ENCODE assay signal across 19 cellular contexts in the genomic region with DNA sequence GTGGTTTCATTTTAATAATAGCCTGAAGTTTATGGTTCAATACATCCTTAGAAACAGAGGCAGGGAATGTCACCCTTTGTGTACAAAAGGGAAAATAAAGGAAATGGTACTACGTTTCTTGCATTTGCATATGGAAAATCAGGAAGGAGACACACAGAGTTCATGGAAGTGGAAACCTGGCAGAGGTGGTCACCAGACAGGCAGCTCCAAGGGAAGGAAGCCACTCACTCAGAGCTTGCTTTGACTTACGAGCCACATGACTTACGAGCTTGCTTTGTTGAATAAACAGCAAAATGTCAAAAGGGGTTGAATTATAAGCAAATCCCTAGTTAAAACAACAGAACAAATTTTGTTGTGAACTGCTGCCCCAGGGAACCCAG.
A peak's percentile ranks its signal among the peaks of the same experiment; 100 is the strongest.
DNase-seq lines count a peak whose midpoint lies in the region; ATAC-seq lines count a peak whose summit lies in the region.
"Had no signal": no experiment of that assay in that cellular context is flagged by ENCODE, and none has a peak within 500 bp of the region (broad histone marks: within the 10 kb centered on the region; RNA-seq: fewer than 3 reads in every experiment).

No MANE protein-coding gene starts in this region.

- H3K27me3 ChIP-seq in stomach smooth muscle (ENCODE audit: control insufficient read depth in 1 of 2, insufficient read depth in 2 of 2, low read length in 2 of 2), result peaks cover 0 to 5% of the 10 kb centered on the region in 2 donors
- H3K27me3 ChIP-seq: colonic mucosa had no signal

- H3K27ac ChIP-seq in stomach smooth muscle (ENCODE audit: low read length), result peak overlapping the region; percentile 41
- H3K27ac ChIP-seq: colonic mucosa, KMS-11, psoas muscle had no signal

- ATAC-seq in GM19324 (IDR thresholded peaks at IDR 0.05; ENCODE audit: low FRiP score, unreplicated experiment) (no peak), GM18907 (IDR thresholded peaks at IDR 0.05; ENCODE audit: unreplicated experiment) (no peak)
- no peak for ATAC-seq in natural killer cell treated with Interleukin-12 subunit alpha and Interleukin-12 subunit beta and Interleukin-15 and Interleukin-18, amount 100 ng/mL, for 72 hours
- ATAC-seq: psoas muscle, Right ventricle myocardium inferior had no signal

- no peaks in the 10 kb centered on the region for H3K27me3 Mint-ChIP-seq in activated T-helper 2 cell treated with anti-CD3 and anti-CD28 coated beads, Interferon-gamma antibody, Interleukin-2, Interleukin-4, amounts not matched to agents 10 μg/mL and 5 μg/mL and 100 μg/mL, durations not matched to agents 14 hours and 24 hours and 36 hours (ENCODE audit: low read depth)
- H3K27me3 Mint-ChIP-seq in natural killer cell treated with Interleukin-12 subunit alpha and Interleukin-12 subunit beta and Interleukin-15 and Interleukin-18, amount 100 ng/mL, for 72 hours, result peaks cover 5 to 8% of the 10 kb centered on the region in 2 donors

- H3K9me3 Mint-ChIP-seq in activated T-helper 2 cell treated with anti-CD3 and anti-CD28 coated beads, Interferon-gamma antibody, Interleukin-2, Interleukin-4, amounts not matched to agents 10 μg/mL and 5 μg/mL and 100 μg/mL, durations not matched to agents 14 hours and 24 hours and 36 hours, result peaks cover 7% of the 10 kb centered on the region
- no peaks in the 10 kb centered on the region for H3K9me3 Mint-ChIP-seq in natural killer cell treated with Interleukin-12 subunit alpha and Interleukin-12 subunit beta and Interleukin-15 and Interleukin-18, amount 100 ng/mL, for 72 hours
- H3K9me3 Mint-ChIP-seq: activated naive CD4-positive, alpha-beta T cell treated with anti-CD3 and anti-CD28 coated beads, Interleukin-2, amount 50 U/mL, for 24 hours had no signal

- H3K4me3 Mint-ChIP-seq in activated T-helper 2 cell treated with anti-CD3 and anti-CD28 coated beads, Interferon-gamma antibody, Interleukin-2, Interleukin-4, amounts not matched to agents 10 μg/mL and 5 μg/mL and 100 μg/mL, durations not matched to agents 14 hours and 24 hours and 36 hours (ENCODE audit: low read depth), result peak overlapping the region; percentile 75
- H3K4me3 Mint-ChIP-seq in natural killer cell treated with Interleukin-12 subunit alpha and Interleukin-12 subunit beta and Interleukin-15 and Interleukin-18, amount 100 ng/mL, for 72 hours, result no peak overlapping the region
- H3K4me3 Mint-ChIP-seq: activated naive CD4-positive, alpha-beta T cell treated with anti-CD3 and anti-CD28 coated beads, Interleukin-2, amount 50 U/mL, for 24 hours; brain had no signal

- H3K9me3 ChIP-seq in stomach smooth muscle (ENCODE audit: control insufficient read depth in 2 of 2, low read length in 2 of 2), result no peaks in the 10 kb centered on the region
- H3K9me3 ChIP-seq: colonic mucosa, psoas muscle had no signal

- intact Hi-C loops in activated T-helper 2 cell treated with anti-CD3 and anti-CD28 coated beads, Interferon-gamma antibody, Interleukin-2, Interleukin-4, amounts not matched to agents 10 μg/mL and 5 μg/mL and 100 μg/mL, durations not matched to agents 14 hours and 24 hours and 36 hours (cut with micrococcal nuclease), result loop anchor here (1.0 to 5.0 kb wide), 6 partner anchors 56 to 451 kb away; no protein-coding TSS in a partner anchor

- peak overlapping the region; percentile 93 for H3K27ac Mint-ChIP-seq in activated T-helper 2 cell treated with anti-CD3 and anti-CD28 coated beads, Interferon-gamma antibody, Interleukin-2, Interleukin-4, amounts not matched to agents 10 μg/mL and 5 μg/mL and 100 μg/mL, durations not matched to agents 14 hours and 24 hours and 36 hours
- no peak overlapping the region for H3K27ac Mint-ChIP-seq in natural killer cell treated with Interleukin-12 subunit alpha and Interleukin-12 subunit beta and Interleukin-15 and Interleukin-18, amount 100 ng/mL, for 72 hours
- H3K27ac Mint-ChIP-seq: activated naive CD4-positive, alpha-beta T cell treated with anti-CD3 and anti-CD28 coated beads, Interleukin-2, amount 50 U/mL, for 24 hours had no signal

- H3K36me3 ChIP-seq in stomach smooth muscle (ENCODE audit: control insufficient read depth in 2 of 2, insufficient read depth in 2 of 2, low read length in 2 of 2), result no peaks in the 10 kb centered on the region
- H3K36me3 ChIP-seq: colonic mucosa had no signal

- H3K4me1 Mint-ChIP-seq in activated T-helper 2 cell treated with anti-CD3 and anti-CD28 coated beads, Interferon-gamma antibody, Interleukin-2, Interleukin-4, amounts not matched to agents 10 μg/mL and 5 μg/mL and 100 μg/mL, durations not matched to agents 14 hours and 24 hours and 36 hours (ENCODE audit: low read depth), result peaks cover 69% of the 10 kb centered on the region
- peaks cover 12 to 17% of the 10 kb centered on the region in 2 donors for H3K4me1 Mint-ChIP-seq in natural killer cell treated with Interleukin-12 subunit alpha and Interleukin-12 subunit beta and Interleukin-15 and Interleukin-18, amount 100 ng/mL, for 72 hours (ENCODE audit: low read depth in 2 of 2)

- DNase-seq in NCI-H526 treated with DMSO at 0.1 percent for 48 hours (lab: John Stamatoyannopoulos, UW), result peak; percentile 12
- DNase-seq in activated T-helper 2 cell treated with anti-CD3 and anti-CD28 coated beads, Interferon-gamma antibody, Interleukin-2, Interleukin-4, amounts not matched to agents 10 μg/mL and 5 μg/mL and 100 μg/mL, durations not matched to agents 14 hours and 24 hours and 36 hours (ENCODE audit: low spot score), result no peak
- DNase-seq in kidney tubule cell (ENCODE audit: low spot score), result peak; percentile 72
- no peak for DNase-seq in natural killer cell treated with Interleukin-12 subunit alpha and Interleukin-12 subunit beta and Interleukin-15 and Interleukin-18, amount 100 ng/mL, for 72 hours (ENCODE audit: low spot score)
- DNase-seq: activated CD4-positive, alpha-beta T cell treated with anti-CD3 and anti-CD28 coated beads, Interleukin-2, amount 50 U/mL, for 1 hour; Calu3; colonic mucosa; GOT3; kidney; NCI-H1048; NCI-H2029 treated with DMSO at 0.1 percent for 48 hours; psoas muscle had no signal

- H3K9ac ChIP-seq in stomach smooth muscle (ENCODE audit: low read length in 2 of 2), result no peak overlapping the region
- H3K9ac ChIP-seq: KMS-11 had no signal

- H3K4me1 ChIP-seq in stomach smooth muscle (ENCODE audit: control insufficient read depth, insufficient read depth, low read length), result peaks cover 7% of the 10 kb centered on the region
- H3K4me1 ChIP-seq: colonic mucosa had no signal

- H3K36me3 Mint-ChIP-seq in activated T-helper 2 cell treated with anti-CD3 and anti-CD28 coated beads, Interferon-gamma antibody, Interleukin-2, Interleukin-4, amounts not matched to agents 10 μg/mL and 5 μg/mL and 100 μg/mL, durations not matched to agents 14 hours and 24 hours and 36 hours (ENCODE audit: low read depth), result peaks cover 31% of the 10 kb centered on the region
- no peaks in the 10 kb centered on the region for H3K36me3 Mint-ChIP-seq in natural killer cell treated with Interleukin-12 subunit alpha and Interleukin-12 subunit beta and Interleukin-15 and Interleukin-18, amount 100 ng/mL, for 72 hours
- H3K36me3 Mint-ChIP-seq: activated naive CD4-positive, alpha-beta T cell treated with anti-CD3 and anti-CD28 coated beads, Interleukin-2, amount 50 U/mL, for 24 hours; brain had no signal

- H3K4me3 ChIP-seq in stomach smooth muscle (ENCODE audit: low read length in 2 of 2), result no peak overlapping the region
- H3K4me3 ChIP-seq: colonic mucosa, psoas muscle had no signal

Comparison
In these comparisons a context has a peak if more than half of its experiments do, and no peak if none do; other contexts are left out.
1. DNase-seq: peak in NCI-H526 treated with DMSO at 0.1 percent for 48 hours (single experiment) and kidney tubule cell (single experiment); none in activated T-helper 2 cell treated with anti-CD3 and anti-CD28 coated beads, Interferon-gamma antibody, Interleukin-2, Interleukin-4, amounts not matched to agents 10 μg/mL and 5 μg/mL and 100 μg/mL, durations not matched to agents 14 hours and 24 hours and 36 hours (single experiment) and natural killer cell treated with Interleukin-12 subunit alpha and Interleukin-12 subunit beta and Interleukin-15 and Interleukin-18, amount 100 ng/mL, for 72 hours (single experiment).